ENCODE assay signal across 10 cellular contexts in genomic region chr12:116060765-116061164, GRCh38.
DNase-seq lines count a peak whose midpoint lies in the region; ATAC-seq and TF ChIP-seq lines count a peak whose summit lies in the region.
"Had no signal": no experiment of that assay in that cellular context is flagged by ENCODE, and none has a peak within 500 bp of the region (broad histone marks: within the 10 kb centered on the region; RNA-seq: fewer than 3 reads in every experiment).

No MANE protein-coding gene starts in this region.

- intact Hi-C loops in dendritic cell treated with granulocyte-macrophage colony-stimulating factor and Interleukin-4, amounts not matched to agents 40 ng/mL and 50 ng/mL, for 4 days (cut with micrococcal nuclease) = loop anchor here (10.0 kb wide), 1 partner anchor 174 kb away; no protein-coding TSS in a partner anchor
- intact Hi-C loops in posterior cingulate gyrus (cut with DNase I) = no loop called here

- peaks cover 12% of the 10 kb centered on the region for H3K4me1 ChIP-seq in CD8-positive, alpha-beta memory T cell (ENCODE audit: insufficient read depth, low read length)

- H3K4me3 Mint-ChIP-seq in CD8-positive, alpha-beta memory T cell = peak overlapping the region; percentile 25 to 72 (median 67)
- no peak overlapping the region for H3K4me3 Mint-ChIP-seq in dendritic cell treated with granulocyte-macrophage colony-stimulating factor and Interleukin-4, amounts not matched to agents 40 ng/mL and 50 ng/mL, for 4 days

- no peaks in the 10 kb centered on the region for H3K9me3 ChIP-seq in CD8-positive, alpha-beta memory T cell (ENCODE audit: low read length)
- no peaks in the 10 kb centered on the region for H3K9me3 ChIP-seq in WERI-Rb-1 (ENCODE audit: severe bottlenecking)
- H3K9me3 ChIP-seq: SJSA1 had no signal

- H3K36me3 Mint-ChIP-seq in CD8-positive, alpha-beta memory T cell = peaks cover 0 to 2% (median 0%) of the 10 kb centered on the region in 3 donors
- H3K36me3 Mint-ChIP-seq in dendritic cell treated with granulocyte-macrophage colony-stimulating factor and Interleukin-4, amounts not matched to agents 40 ng/mL and 50 ng/mL, for 4 days (ENCODE audit: low read depth) = no peaks in the 10 kb centered on the region

- CTCF ChIA-PET in CD8-positive, alpha-beta memory T cell (lab: Charles Lee) = no interaction called here

- peak; percentile 54 for ATAC-seq in GM19468 (IDR thresholded peaks at IDR 0.05; ENCODE audit: extremely low read depth, unreplicated experiment)
- ATAC-seq in HG03521 (IDR thresholded peaks at IDR 0.05; ENCODE audit: unreplicated experiment) = peak; percentile 58

- peak overlapping the region in 5 of 8 donors; percentile 13 to 66 (median 40) for H3K27ac Mint-ChIP-seq in CD8-positive, alpha-beta memory T cell
- H3K27ac Mint-ChIP-seq in dendritic cell treated with granulocyte-macrophage colony-stimulating factor and Interleukin-4, amounts not matched to agents 40 ng/mL and 50 ng/mL, for 4 days = peak overlapping the region; percentile 25

- no peaks in the 10 kb centered on the region for H3K27me3 ChIP-seq in CD8-positive, alpha-beta memory T cell (ENCODE audit: insufficient read depth, low read length, poor library complexity, severe bottlenecking)
- H3K27me3 ChIP-seq in WERI-Rb-1 (ENCODE audit: insufficient read depth, low read depth, severe bottlenecking) = no peaks in the 10 kb centered on the region
- H3K27me3 ChIP-seq: SJSA1 had no signal

- H3K36me3 ChIP-seq in CD8-positive, alpha-beta memory T cell (ENCODE audit: insufficient read depth, low read length) = no peaks in the 10 kb centered on the region
- no peaks in the 10 kb centered on the region for H3K36me3 ChIP-seq in WERI-Rb-1
- H3K36me3 ChIP-seq: SJSA1 had no signal

- H3K27me3 Mint-ChIP-seq in CD8-positive, alpha-beta memory T cell = no peaks in the 10 kb centered on the region
- no peaks in the 10 kb centered on the region for H3K27me3 Mint-ChIP-seq in dendritic cell treated with granulocyte-macrophage colony-stimulating factor and Interleukin-4, amounts not matched to agents 40 ng/mL and 50 ng/mL, for 4 days

- H3K27ac ChIP-seq in CD8-positive, alpha-beta memory T cell (ENCODE audit: low read depth, low read length) = no peak overlapping the region
- no peak overlapping the region for H3K27ac ChIP-seq in WERI-Rb-1
- H3K27ac ChIP-seq: SJSA1 had no signal

- DNase-seq in CD8-positive, alpha-beta memory T cell = peak in 2 of 5 donors; percentile 10 to 23
- no peak for DNase-seq in posterior cingulate gyrus
- no peak for DNase-seq in AG20443 (ENCODE audit: low spot score)
- DNase-seq in activated CD4-positive, CD25-positive, alpha-beta regulatory T cell (lab: John Stamatoyannopoulos, UW) = no peak
- DNase-seq in WERI-Rb-1 = no peak
- DNase-seq: stimulated activated CD4-positive, alpha-beta T cell treated with anti-CD3 and anti-CD28 coated beads, Interleukin-2, amount 100 ng/mL, for 24 hours had no signal

- H3K4me1 Mint-ChIP-seq in CD8-positive, alpha-beta memory T cell = peaks cover 25 to 68% (median 44%) of the 10 kb centered on the region in 3 donors
- peaks cover 26% of the 10 kb centered on the region for H3K4me1 Mint-ChIP-seq in dendritic cell treated with granulocyte-macrophage colony-stimulating factor and Interleukin-4, amounts not matched to agents 40 ng/mL and 50 ng/mL, for 4 days (ENCODE audit: low read depth)

- TF ChIP-seq CTCF in WERI-Rb-1 (IDR thresholded peaks at IDR 0.05; ENCODE audit: low read depth, low read length) = no peak

- H3K9me3 Mint-ChIP-seq in CD8-positive, alpha-beta memory T cell = no peaks in the 10 kb centered on the region
- H3K9me3 Mint-ChIP-seq in dendritic cell treated with granulocyte-macrophage colony-stimulating factor and Interleukin-4, amounts not matched to agents 40 ng/mL and 50 ng/mL, for 4 days = no peaks in the 10 kb centered on the region

- POLR2A ChIA-PET in CD8-positive, alpha-beta memory T cell (lab: Charles Lee) = no interaction called here

- H3K4me3 ChIP-seq in CD8-positive, alpha-beta memory T cell (ENCODE audit: low read length) = no peak overlapping the region
- H3K4me3 ChIP-seq in WERI-Rb-1 (ENCODE audit: low read depth, low read length) = no peak overlapping the region
- H3K4me3 ChIP-seq: SJSA1 had no signal
